In genomic region chr5:139458580-139459407, GRCh38 we compare ENCODE assay signal across 8 cellular contexts. TPM values are rescaled to one million over a fixed set of nuclear protein-coding genes. Genes with fewer than 3 reads are reported as not detected.
DNase-seq lines count a peak whose midpoint lies in the region; ATAC-seq and TF ChIP-seq lines count a peak whose summit lies in the region.

No MANE protein-coding gene starts in this region.

- no peak overlapping the region for H3K4me3 ChIP-seq in foreskin fibroblast (ENCODE audit: low read depth in 1 of 2, low read length in 2 of 2)

- H3K9me3 ChIP-seq in KOPT-K1 (ENCODE audit: insufficient read depth, low read length, poor library complexity, severe bottlenecking) = no peaks in the 10 kb centered on the region

- no peak for TF ChIP-seq CTCF in GM20000 (IDR thresholded peaks at IDR 0.05; ENCODE audit: extremely low read depth, missing control alignments)
- no peak for TF ChIP-seq CTCF in foreskin fibroblast (IDR thresholded peaks at IDR 0.05; ENCODE audit: low read depth, low read length)

- peak overlapping the region; percentile 71 for H3K27ac ChIP-seq in KOPT-K1 (ENCODE audit: low read depth, low read length, poor library complexity, severe bottlenecking)

- H3K36me3 ChIP-seq in KOPT-K1 (ENCODE audit: insufficient read depth, low read length) = no peaks in the 10 kb centered on the region

- DNase-seq in A172 (ENCODE audit: low spot score) (peak; percentile 87), GM20000 (ENCODE audit: low spot score) (peak; percentile 68), activated T-cell treated with anti-CD3 and anti-CD28 coated beads for 1 hour (ENCODE audit: low read depth) (peak; percentile 59), foreskin fibroblast (peak; percentile 71 to 84), putamen (ENCODE audit: low spot score) (no peak)
- peak; percentile 48 to 72 (median 63) for DNase-seq in stimulated activated CD4-positive, alpha-beta T cell treated with anti-CD3 and anti-CD28 coated beads, TNF-alpha, amount 100 ng/mL, for 24 hours (ENCODE audit: low read depth in 3 of 3)

- ATAC-seq in GM19328 (IDR thresholded peaks at IDR 0.05; ENCODE audit: unreplicated experiment) = no peak

RNA-seq across cellular contexts. Expression of gene ECSCR, which starts 3.7 kb away (rescaled TPM):
- total RNA-seq in A172 (2014; rRNA removed; shearing (Covaris generic)) = 0.62 and 1.8 TPM in 2 replicates

RNA-seq across cellular contexts. Expression of gene SMIM33, which starts 12.0 kb away (rescaled TPM):
- total RNA-seq in A172 (2014; rRNA removed; shearing (Covaris generic)) = not detected in 2 replicates

RNA-seq across cellular contexts. Expression of gene DNAJC18, which starts 19.5 kb away (rescaled TPM):
- 6.4 and 8.2 TPM in 2 replicates for total RNA-seq in A172 (2014; rRNA removed; shearing (Covaris generic))

RNA-seq across cellular contexts. Expression of gene STING1, which starts 23.8 kb away (rescaled TPM):
- 32.2 and 39.0 TPM in 2 replicates for total RNA-seq in A172 (2014; rRNA removed; shearing (Covaris generic))

RNA-seq across cellular contexts. Expression of gene SPATA24, which starts 54.9 kb away (rescaled TPM):
- 9.9 and 18.7 TPM in 2 replicates for total RNA-seq in A172 (2014; rRNA removed; shearing (Covaris generic))
